37 cellular contexts compared by ENCODE assay signal in genomic region chr2:148136441-148136840, GRCh38.
"Had no signal": no experiment of that assay in that cellular context is flagged by ENCODE, and none has a peak within 500 bp of the region (broad histone marks: within the 10 kb centered on the region; RNA-seq: fewer than 3 reads in every experiment).

No MANE protein-coding gene starts in this region.

- ATAC-seq: activated CD4-positive, alpha-beta T cell treated with anti-CD3 and anti-CD28 coated beads for 36 hours; activated CD4-positive, CD25-positive, alpha-beta regulatory T cell treated with anti-CD3 and anti-CD28 coated beads, Interleukin-2, amount 50 U/mL, for 24 hours; activated CD8-positive, alpha-beta memory T cell treated with anti-CD3 and anti-CD28 coated beads, Interleukin-2, amount 10 ng/mL, durations not matched to agents 7 days and 5 days; activated CD8-positive, alpha-beta T cell treated with anti-CD3 and anti-CD28 coated beads, Interleukin-2, amount 10 ng/mL, durations not matched to agents 7 days and 5 days; activated naive CD8-positive, alpha-beta T cell treated with anti-CD3 and anti-CD28 coated beads, Interleukin-2, amount 50 U/mL, for 24 hours; body of pancreas had no signal

- H3K27me3 ChIP-seq: ascending aorta, body of pancreas, brain microvascular endothelial cell, breast epithelium had no signal

- H3K27me3 Mint-ChIP-seq: activated CD4-positive, alpha-beta memory T cell treated with anti-CD3 and anti-CD28 coated beads, Interleukin-2, amount 10 ng/mL, durations not matched to agents 7 days and 5 days; activated CD4-positive, alpha-beta T cell treated with anti-CD3 and anti-CD28 coated beads for 36 hours; activated CD4-positive, alpha-beta T cell treated with anti-CD3 and anti-CD28 coated beads, Interleukin-2, amount 10 ng/mL, durations not matched to agents 7 days and 5 days; activated CD8-positive, alpha-beta memory T cell treated with anti-CD3 and anti-CD28 coated beads, Interleukin-2, amount 10 ng/mL, durations not matched to agents 7 days and 5 days; activated naive CD4-positive, alpha-beta T cell treated with anti-CD3 and anti-CD28 coated beads, Interleukin-2, amount 10 ng/mL, durations not matched to agents 7 days and 5 days; activated naive CD4-positive, alpha-beta T cell treated with anti-CD3 and anti-CD28 coated beads, Interleukin-2, amount 50 U/mL, for 24 hours; activated naive CD8-positive, alpha-beta T cell; activated naive CD8-positive, alpha-beta T cell treated with anti-CD3 and anti-CD28 coated beads, Interleukin-2, amount 10 ng/mL, durations not matched to agents 7 days and 5 days; activated naive CD8-positive, alpha-beta T cell treated with anti-CD3 and anti-CD28 coated beads, Interleukin-2, amount 50 U/mL, for 24 hours; activated T-cell treated with anti-CD3 and anti-CD28 coated beads, Interleukin-2, amount 50 U/mL, for 24 hours had no signal

- H3K36me3 Mint-ChIP-seq: activated naive CD4-positive, alpha-beta T cell treated with anti-CD3 and anti-CD28 coated beads, Interleukin-2, amount 10 ng/mL, durations not matched to agents 7 days and 5 days had no signal

- H3K27ac ChIP-seq: ascending aorta, body of pancreas, brain microvascular endothelial cell, breast epithelium, VCaP had no signal

- H3K27ac Mint-ChIP-seq: activated CD4-positive, alpha-beta memory T cell treated with anti-CD3 and anti-CD28 coated beads, Interleukin-2, amount 10 ng/mL, durations not matched to agents 7 days and 5 days; activated CD4-positive, alpha-beta T cell treated with anti-CD3 and anti-CD28 coated beads for 36 hours; activated CD4-positive, alpha-beta T cell treated with anti-CD3 and anti-CD28 coated beads, Interleukin-2, amount 10 ng/mL, durations not matched to agents 7 days and 5 days; activated CD8-positive, alpha-beta memory T cell treated with anti-CD3 and anti-CD28 coated beads, Interleukin-2, amount 10 ng/mL, durations not matched to agents 7 days and 5 days; activated CD8-positive, alpha-beta T cell treated with anti-CD3 and anti-CD28 coated beads, Interleukin-2, amount 10 ng/mL, durations not matched to agents 7 days and 5 days; activated naive CD4-positive, alpha-beta T cell treated with anti-CD3 and anti-CD28 coated beads, Interleukin-2, amount 10 ng/mL, durations not matched to agents 7 days and 5 days; activated naive CD4-positive, alpha-beta T cell treated with anti-CD3 and anti-CD28 coated beads, Interleukin-2, amount 50 U/mL, for 24 hours; activated naive CD8-positive, alpha-beta T cell; activated naive CD8-positive, alpha-beta T cell treated with anti-CD3 and anti-CD28 coated beads, Interleukin-2, amount 10 ng/mL, durations not matched to agents 7 days and 5 days; activated naive CD8-positive, alpha-beta T cell treated with anti-CD3 and anti-CD28 coated beads, Interleukin-2, amount 50 U/mL, for 24 hours; activated T-cell treated with anti-CD3 and anti-CD28 coated beads, Interleukin-2, amount 50 U/mL, for 24 hours; activated T-helper 2 cell treated with anti-CD3 and anti-CD28 coated beads, Interferon-gamma antibody, Interleukin-2, Interleukin-4, amounts not matched to agents 10 μg/mL and 5 μg/mL and 100 μg/mL, durations not matched to agents 14 hours and 24 hours and 36 hours; T-helper 1 cell treated with Interleukin-12 subunit alpha and Interleukin-12 subunit beta and Interleukin-4 antibody, amounts not matched to agents 30 μg/mL and 1 μg/mL, for 36 hours; T-helper 2 cell treated with Interferon-gamma antibody and Interleukin-4, amounts not matched to agents 5 μg/mL and 100 μg/mL, for 36 hours had no signal

- H3K9me3 Mint-ChIP-seq: activated CD4-positive, alpha-beta memory T cell treated with anti-CD3 and anti-CD28 coated beads, Interleukin-2, amount 10 ng/mL, durations not matched to agents 7 days and 5 days; activated CD4-positive, alpha-beta T cell treated with anti-CD3 and anti-CD28 coated beads, Interleukin-2, amount 10 ng/mL, durations not matched to agents 7 days and 5 days; activated naive CD4-positive, alpha-beta T cell treated with anti-CD3 and anti-CD28 coated beads, Interleukin-2, amount 10 ng/mL, durations not matched to agents 7 days and 5 days; activated naive CD4-positive, alpha-beta T cell treated with anti-CD3 and anti-CD28 coated beads, Interleukin-2, amount 50 U/mL, for 24 hours; activated naive CD8-positive, alpha-beta T cell treated with anti-CD3 and anti-CD28 coated beads, Interleukin-2, amount 10 ng/mL, durations not matched to agents 7 days and 5 days; activated naive CD8-positive, alpha-beta T cell treated with anti-CD3 and anti-CD28 coated beads, Interleukin-2, amount 50 U/mL, for 24 hours; activated T-cell treated with anti-CD3 and anti-CD28 coated beads, Interleukin-2, amount 50 U/mL, for 24 hours; activated T-helper 2 cell treated with anti-CD3 and anti-CD28 coated beads, Interferon-gamma antibody, Interleukin-2, Interleukin-4, amounts not matched to agents 10 μg/mL and 5 μg/mL and 100 μg/mL, durations not matched to agents 14 hours and 24 hours and 36 hours; T-helper 1 cell treated with Interleukin-12 subunit alpha and Interleukin-12 subunit beta and Interleukin-4 antibody, amounts not matched to agents 30 μg/mL and 1 μg/mL, for 36 hours; T-helper 2 cell treated with Interferon-gamma antibody and Interleukin-4, amounts not matched to agents 5 μg/mL and 100 μg/mL, for 36 hours had no signal

- DNase-seq: activated CD4-positive, alpha-beta memory T cell treated with anti-CD3 and anti-CD28 coated beads, Interleukin-2, amount 10 ng/mL, durations not matched to agents 7 days and 5 days; activated CD4-positive, alpha-beta T cell treated with anti-CD3 and anti-CD28 coated beads for 1 hour; activated CD4-positive, alpha-beta T cell treated with anti-CD3 and anti-CD28 coated beads for 36 hours; activated CD4-positive, alpha-beta T cell treated with anti-CD3 and anti-CD28 coated beads for 48 hours; activated CD4-positive, alpha-beta T cell treated with anti-CD3 and anti-CD28 coated beads, Interleukin-2, amount 10 ng/mL, durations not matched to agents 7 days and 5 days; activated CD4-positive, alpha-beta T cell treated with anti-CD3 and anti-CD28 coated beads, Interleukin-2, amount 50 U/mL, for 48 hours; activated CD4-positive, CD25-positive, alpha-beta regulatory T cell; activated CD8-positive, alpha-beta memory T cell treated with anti-CD3 and anti-CD28 coated beads for 24 hours; activated CD8-positive, alpha-beta memory T cell treated with anti-CD3 and anti-CD28 coated beads, Interleukin-2, amount 10 ng/mL, durations not matched to agents 7 days and 5 days; activated CD8-positive, alpha-beta memory T cell treated with anti-CD3 and anti-CD28 coated beads, Interleukin-2, amount 50 U/mL, for 48 hours; activated CD8-positive, alpha-beta T cell treated with anti-CD3 and anti-CD28 coated beads, Interleukin-2, amount 10 ng/mL, durations not matched to agents 7 days and 5 days; activated effector memory CD4-positive, alpha-beta T cell treated with Interleukin-2 at 50 U/mL for 16 hours; activated gamma-delta T cell; activated naive CD4-positive, alpha-beta T cell treated with anti-CD3 and anti-CD28 coated beads, Interleukin-2, amount 10 ng/mL, durations not matched to agents 7 days and 5 days; activated naive CD4-positive, alpha-beta T cell treated with Interleukin-2 at 50 U/mL for 16 hours; activated naive CD8-positive, alpha-beta T cell treated with anti-CD3 and anti-CD28 coated beads, Interleukin-2, amount 10 ng/mL, durations not matched to agents 7 days and 5 days; activated naive CD8-positive, alpha-beta T cell treated with anti-CD3 and anti-CD28 coated beads, Interleukin-2, amount 50 U/mL, for 24 hours; activated T-cell treated with anti-CD3 and anti-CD28 coated beads, Interleukin-2, amount 50 U/mL, for 24 hours; activated T-cell treated with anti-CD3 and anti-CD28 coated beads, Interleukin-2, amount 50 U/mL, for 48 hours; amygdala; anterior cingulate cortex; body of pancreas; brain microvascular endothelial cell; central memory CD4-positive, alpha-beta T cell; T-helper 1 cell; T-helper 2 cell; T-helper 9 cell had no signal

- H3K4me1 Mint-ChIP-seq: activated CD4-positive, alpha-beta memory T cell treated with anti-CD3 and anti-CD28 coated beads, Interleukin-2, amount 10 ng/mL, durations not matched to agents 7 days and 5 days; activated CD4-positive, alpha-beta T cell treated with anti-CD3 and anti-CD28 coated beads, Interleukin-2, amount 10 ng/mL, durations not matched to agents 7 days and 5 days; activated CD8-positive, alpha-beta memory T cell treated with anti-CD3 and anti-CD28 coated beads, Interleukin-2, amount 10 ng/mL, durations not matched to agents 7 days and 5 days; activated naive CD4-positive, alpha-beta T cell treated with anti-CD3 and anti-CD28 coated beads, Interleukin-2, amount 10 ng/mL, durations not matched to agents 7 days and 5 days; activated naive CD8-positive, alpha-beta T cell treated with anti-CD3 and anti-CD28 coated beads, Interleukin-2, amount 10 ng/mL, durations not matched to agents 7 days and 5 days had no signal

- H3K4me3 Mint-ChIP-seq: activated CD4-positive, alpha-beta memory T cell treated with anti-CD3 and anti-CD28 coated beads, Interleukin-2, amount 10 ng/mL, durations not matched to agents 7 days and 5 days; activated CD4-positive, alpha-beta T cell treated with anti-CD3 and anti-CD28 coated beads for 36 hours; activated CD4-positive, alpha-beta T cell treated with anti-CD3 and anti-CD28 coated beads, Interleukin-2, amount 10 ng/mL, durations not matched to agents 7 days and 5 days; activated CD8-positive, alpha-beta memory T cell treated with anti-CD3 and anti-CD28 coated beads, Interleukin-2, amount 10 ng/mL, durations not matched to agents 7 days and 5 days; activated CD8-positive, alpha-beta T cell treated with anti-CD3 and anti-CD28 coated beads, Interleukin-2, amount 10 ng/mL, durations not matched to agents 7 days and 5 days; activated naive CD4-positive, alpha-beta T cell treated with anti-CD3 and anti-CD28 coated beads, Interleukin-2, amount 10 ng/mL, durations not matched to agents 7 days and 5 days; activated naive CD4-positive, alpha-beta T cell treated with anti-CD3 and anti-CD28 coated beads, Interleukin-2, amount 50 U/mL, for 24 hours; activated naive CD8-positive, alpha-beta T cell; activated naive CD8-positive, alpha-beta T cell treated with anti-CD3 and anti-CD28 coated beads, Interleukin-2, amount 10 ng/mL, durations not matched to agents 7 days and 5 days; activated naive CD8-positive, alpha-beta T cell treated with anti-CD3 and anti-CD28 coated beads, Interleukin-2, amount 50 U/mL, for 24 hours; activated T-cell treated with anti-CD3 and anti-CD28 coated beads, Interleukin-2, amount 50 U/mL, for 24 hours; T-helper 1 cell treated with Interleukin-12 subunit alpha and Interleukin-12 subunit beta and Interleukin-4 antibody, amounts not matched to agents 30 μg/mL and 1 μg/mL, for 36 hours; T-helper 2 cell treated with Interferon-gamma antibody and Interleukin-4, amounts not matched to agents 5 μg/mL and 100 μg/mL, for 36 hours had no signal

- H3K36me3 ChIP-seq: ascending aorta, brain microvascular endothelial cell, breast epithelium had no signal

- H3K4me1 ChIP-seq: breast epithelium had no signal

- FAIRE-seq: TTC549 had no signal

- H3K4me3 ChIP-seq: ascending aorta, body of pancreas, breast epithelium had no signal

- H3K9me3 ChIP-seq: ascending aorta, body of pancreas, breast epithelium had no signal
